ENCODE assay signal across 23 cellular contexts in the genomic region with DNA sequence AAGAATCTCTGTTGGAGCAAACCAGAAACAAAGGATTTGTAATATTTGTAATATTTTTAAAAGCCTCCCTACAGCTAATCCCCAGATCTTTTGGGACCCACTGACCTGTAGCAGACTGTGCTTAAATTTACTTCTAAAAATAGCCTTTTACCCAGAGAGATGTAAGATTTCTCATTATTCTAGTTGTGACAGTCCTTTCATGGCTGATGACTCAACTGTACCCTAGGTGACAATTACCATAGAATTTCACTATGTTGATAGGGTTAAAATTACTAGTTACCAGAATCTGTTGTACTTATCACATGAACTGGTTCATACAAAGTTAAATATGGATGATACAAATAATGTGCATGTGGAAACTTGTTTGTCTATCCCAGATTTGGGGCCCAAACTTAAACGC.
"Had no signal": no experiment of that assay in that cellular context is flagged by ENCODE, and none has a peak within 500 bp of the region (broad histone marks: within the 10 kb centered on the region; RNA-seq: fewer than 3 reads in every experiment).

No MANE protein-coding gene starts in this region.

- DNase-seq: activated CD4-positive, alpha-beta T cell treated with anti-CD3 and anti-CD28 coated beads for 48 hours; activated CD4-positive, alpha-beta T cell treated with anti-CD3 and anti-CD28 coated beads, Interleukin-2, amount 50 U/mL, for 4 hours; activated CD8-positive, alpha-beta memory T cell treated with anti-CD3 and anti-CD28 coated beads, Interleukin-2, amount 50 U/mL, for 48 hours; activated CD8-positive, alpha-beta T cell treated with anti-CD3 and anti-CD28 coated beads, Interleukin-2, amount 10 ng/mL, durations not matched to agents 7 days and 5 days; activated naive CD4-positive, alpha-beta T cell; activated naive CD8-positive, alpha-beta T cell treated with anti-CD3 and anti-CD28 coated beads, Interleukin-2, amount 50 U/mL, for 24 hours; activated T-cell treated with anti-CD3 and anti-CD28 coated beads, Interleukin-2, amount 50 U/mL, for 1 hour; amniotic stem cell; body of pancreas; central memory CD4-positive, alpha-beta T cell; NCI-H1048; NCI-H1417; NCI-H1694 treated with DMSO at 0.1 percent for 48 hours; NCI-H2029 treated with DMSO at 0.1 percent for 48 hours; NCI-H345; NCI-H510A; NCI-H526 treated with DMSO at 0.1 percent for 48 hours; Peyer's patch; Right ventricle myocardium superior; SJCRH30; SK-N-SH; T-helper 1 cell had no signal

- ATAC-seq: activated CD4-positive, CD25-positive, alpha-beta regulatory T cell treated with anti-CD3 and anti-CD28 coated beads, Interleukin-2, amount 50 U/mL, for 24 hours; activated CD8-positive, alpha-beta T cell treated with anti-CD3 and anti-CD28 coated beads, Interleukin-2, amount 10 ng/mL, durations not matched to agents 7 days and 5 days; activated naive CD8-positive, alpha-beta T cell treated with anti-CD3 and anti-CD28 coated beads, Interleukin-2, amount 50 U/mL, for 24 hours; body of pancreas had no signal
